18 cellular contexts compared by ENCODE assay signal in the genomic region with DNA sequence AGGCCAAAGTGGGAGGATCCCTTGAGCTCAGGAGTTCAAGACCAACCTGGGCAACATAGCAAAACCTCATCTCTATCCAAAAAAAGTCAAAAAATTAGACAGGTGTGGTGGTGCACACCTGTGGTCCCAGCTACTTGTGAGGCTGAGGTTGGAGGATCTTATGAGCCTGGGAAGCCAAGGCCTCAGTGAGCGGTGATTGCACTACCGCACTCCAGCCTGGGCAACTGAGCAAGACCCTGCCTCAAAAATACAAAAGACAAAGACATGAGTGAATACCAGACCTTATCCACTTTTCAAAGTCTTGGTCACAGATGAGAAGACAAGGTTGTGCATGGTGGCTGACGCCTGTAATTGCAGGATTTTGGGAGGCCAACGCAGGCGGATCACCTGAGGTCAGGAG. TPM values are rescaled to one million over a fixed set of nuclear protein-coding genes. Genes with fewer than 3 reads are reported as not detected.
A peak's percentile ranks its signal among the peaks of the same experiment; 100 is the strongest.
DNase-seq lines count a peak whose midpoint lies in the region; ATAC-seq and TF ChIP-seq lines count a peak whose summit lies in the region.
"Had no signal": no experiment of that assay in that cellular context is flagged by ENCODE, and none has a peak within 500 bp of the region (broad histone marks: within the 10 kb centered on the region; RNA-seq: fewer than 3 reads in every experiment).

No MANE protein-coding gene starts in this region.

- H3K27me3 ChIP-seq in heart left ventricle, result no peaks in the 10 kb centered on the region
- no peaks in the 10 kb centered on the region for H3K27me3 ChIP-seq in neural cell (ENCODE audit: insufficient read depth, low read depth, low read length)

- peaks cover 11% of the 10 kb centered on the region for H3K27me3 Mint-ChIP-seq in nephron progenitor cell (ENCODE audit: low read depth, poor library complexity)
- H3K27me3 Mint-ChIP-seq: CD4-positive, alpha-beta memory T cell had no signal

- no peak overlapping the region for H3K4me3 ChIP-seq in heart left ventricle
- peak overlapping the region; percentile 56 for H3K4me3 ChIP-seq in neural cell (ENCODE audit: low read length)
- H3K4me3 ChIP-seq: A549, GM12878, GM23248 had no signal

- peaks cover 21% of the 10 kb centered on the region for H3K4me1 Mint-ChIP-seq in nephron progenitor cell

- TF ChIP-seq CTCF in heart left ventricle (IDR thresholded peaks at IDR 0.05) (no peak), neural cell (IDR thresholded peaks at IDR 0.05; ENCODE audit: poor library complexity, severe bottlenecking) (no peak), nephron progenitor cell (IDR thresholded peaks at IDR 0.05) (no peak)

- peaks cover 0 to 8% (median 4%) of the 10 kb centered on the region in 12 donors for H3K4me1 ChIP-seq in heart left ventricle
- H3K4me1 ChIP-seq: A549 had no signal

- peak overlapping the region; percentile 66 for H3K9ac ChIP-seq in neural cell (ENCODE audit: low read length)
- H3K9ac ChIP-seq: GM23248 had no signal

- H3K27ac ChIP-seq in heart left ventricle, result no peak overlapping the region
- peak overlapping the region; percentile 91 for H3K27ac ChIP-seq in caudate nucleus (ENCODE audit: low read depth, low read length)
- H3K27ac ChIP-seq in neural cell (ENCODE audit: low read length), result peak overlapping the region; percentile 96
- H3K27ac ChIP-seq in temporal lobe (ENCODE audit: low read depth, low read length), result peak overlapping the region; percentile 96
- H3K27ac ChIP-seq: 22Rv1, A549, C4-2B, GM23248 had no signal

- H3K36me3 ChIP-seq in heart left ventricle (no peaks in the 10 kb centered on the region), neural cell (ENCODE audit: insufficient read depth, low read length) (no peaks in the 10 kb centered on the region)

- H4K20me1 ChIP-seq in neural cell (ENCODE audit: insufficient read depth), result no peaks in the 10 kb centered on the region

- TF ChIP-seq EP300 in neural cell (conservative IDR thresholded peaks at IDR 0.05; ENCODE audit: poor library complexity, severe bottlenecking), result no peak

- H3K4me3 Mint-ChIP-seq in nephron progenitor cell, result no peak overlapping the region
- H3K4me3 Mint-ChIP-seq: CD4-positive, alpha-beta memory T cell had no signal

- no peak overlapping the region for H3K4me2 ChIP-seq in neural cell (ENCODE audit: low read length)
- H3K4me2 ChIP-seq: A549 had no signal

- H3K27ac Mint-ChIP-seq in nephron progenitor cell, result no peak overlapping the region
- H3K27ac Mint-ChIP-seq: CD4-positive, alpha-beta memory T cell had no signal

- H3K79me2 ChIP-seq in neural cell (replicated peaks; ENCODE audit: insufficient read depth, low read length), result no peaks in the 10 kb centered on the region

- intact Hi-C loops in cardiac septum (cut with DNase I) (no loop called here), heart left ventricle (cut with DNase I) (loop anchor here in 3 of 10 donors (10.0 kb wide), 3 partner anchors 48 to 422 kb away; a partner anchor contains a TSS)

- H3F3A ChIP-seq in neural cell (ENCODE audit: insufficient read depth, low read length, poor library complexity, severe bottlenecking), result no peaks in the 10 kb centered on the region

- H3K9me2 ChIP-seq in neural cell (ENCODE audit: insufficient read depth, low read length), result no peaks in the 10 kb centered on the region

- H3K9me3 ChIP-seq in heart left ventricle (no peaks in the 10 kb centered on the region), neural cell (ENCODE audit: low read length) (no peaks in the 10 kb centered on the region)
- H3K9me3 ChIP-seq: A549 had no signal

- TF ChIP-seq POLR2A in heart left ventricle (IDR thresholded peaks at IDR 0.05), result no peak

- DNase-seq in cardiac septum (ENCODE audit: low spot score) (peak; percentile 14), heart left ventricle (no peak), caudate nucleus (lab: John Stamatoyannopoulos, UW) (no peak), nephron progenitor cell (no peak)
- DNase-seq: AML-193; CD4-positive, alpha-beta memory T cell; DMS79 treated with DMSO at 0.1 percent for 48 hours; GM23248; HCEC 1CT; IMR-90 had no signal

- no peaks in the 10 kb centered on the region for H3K36me3 Mint-ChIP-seq in nephron progenitor cell (ENCODE audit: low read depth)
- H3K36me3 Mint-ChIP-seq: CD4-positive, alpha-beta memory T cell had no signal

- H2AFZ ChIP-seq in neural cell (ENCODE audit: low read depth, low read length), result no peak overlapping the region
- H2AFZ ChIP-seq: GM23248 had no signal

- no peak for ATAC-seq in heart left ventricle
- ATAC-seq in GM21423 (IDR thresholded peaks at IDR 0.05; ENCODE audit: unreplicated experiment), result no peak
- no peak for ATAC-seq in GM21786 (IDR thresholded peaks at IDR 0.05; ENCODE audit: unreplicated experiment)
- ATAC-seq: A549, GM12878 had no signal

- no peak for TF ChIP-seq RAD21 in neural cell (conservative IDR thresholded peaks at IDR 0.05)

- H3K9me3 Mint-ChIP-seq in nephron progenitor cell, result no peaks in the 10 kb centered on the region
- H3K9me3 Mint-ChIP-seq: CD4-positive, alpha-beta memory T cell had no signal

- 93 to 97% (median 95%) methylated on average over 5 of the region's 5 CpGs for WGBS in heart left ventricle, 4 donors

TF ChIP-seq in neural cell, 6 proteins besides CTCF, POLR2A, EP300 and RAD21:
- TF ChIP-seq, protein P1, sequence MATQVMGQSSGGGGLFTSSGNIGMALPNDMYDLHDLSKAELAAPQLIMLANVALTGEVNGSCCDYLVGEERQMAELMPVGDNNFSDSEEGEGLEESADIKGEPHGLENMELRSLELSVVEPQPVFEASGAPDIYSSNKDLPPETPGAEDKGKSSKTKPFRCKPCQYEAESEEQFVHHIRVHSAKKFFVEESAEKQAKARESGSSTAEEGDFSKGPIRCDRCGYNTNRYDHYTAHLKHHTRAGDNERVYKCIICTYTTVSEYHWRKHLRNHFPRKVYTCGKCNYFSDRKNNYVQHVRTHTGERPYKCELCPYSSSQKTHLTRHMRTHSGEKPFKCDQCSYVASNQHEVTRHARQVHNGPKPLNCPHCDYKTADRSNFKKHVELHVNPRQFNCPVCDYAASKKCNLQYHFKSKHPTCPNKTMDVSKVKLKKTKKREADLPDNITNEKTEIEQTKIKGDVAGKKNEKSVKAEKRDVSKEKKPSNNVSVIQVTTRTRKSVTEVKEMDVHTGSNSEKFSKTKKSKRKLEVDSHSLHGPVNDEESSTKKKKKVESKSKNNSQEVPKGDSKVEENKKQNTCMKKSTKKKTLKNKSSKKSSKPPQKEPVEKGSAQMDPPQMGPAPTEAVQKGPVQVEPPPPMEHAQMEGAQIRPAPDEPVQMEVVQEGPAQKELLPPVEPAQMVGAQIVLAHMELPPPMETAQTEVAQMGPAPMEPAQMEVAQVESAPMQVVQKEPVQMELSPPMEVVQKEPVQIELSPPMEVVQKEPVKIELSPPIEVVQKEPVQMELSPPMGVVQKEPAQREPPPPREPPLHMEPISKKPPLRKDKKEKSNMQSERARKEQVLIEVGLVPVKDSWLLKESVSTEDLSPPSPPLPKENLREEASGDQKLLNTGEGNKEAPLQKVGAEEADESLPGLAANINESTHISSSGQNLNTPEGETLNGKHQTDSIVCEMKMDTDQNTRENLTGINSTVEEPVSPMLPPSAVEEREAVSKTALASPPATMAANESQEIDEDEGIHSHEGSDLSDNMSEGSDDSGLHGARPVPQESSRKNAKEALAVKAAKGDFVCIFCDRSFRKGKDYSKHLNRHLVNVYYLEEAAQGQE (IDR thresholded peaks at IDR 0.05; ENCODE audit: borderline replicate concordance), result no peak
- TF ChIP-seq MXI1 (conservative IDR thresholded peaks at IDR 0.05; ENCODE audit: poor library complexity, severe bottlenecking) (no peak), TAF1 (IDR thresholded peaks at IDR 0.05; ENCODE audit: low read depth) (no peak), POLR2AphosphoS5 (IDR thresholded peaks at IDR 0.05) (no peak), EZH2 (IDR thresholded peaks at IDR 0.05; ENCODE audit: borderline replicate concordance, insufficient read depth, low read length, poor library complexity, severe bottlenecking) (no peak), SMC3 (conservative IDR thresholded peaks at IDR 0.05; ENCODE audit: poor library complexity) (no peak)

RNA-seq across cellular contexts. Expression of a gene that starts 13.2 kb away (rescaled TPM):
- total RNA-seq in cardiac septum (25.6 TPM), heart left ventricle (10 to 100 TPM in 7 of 9 donors, 1 to 10 TPM in 2; 5.2 to 22.1 (median 16.0) TPM), temporal lobe (23.6 TPM)
- polyA plus RNA-seq in heart left ventricle (10 to 100 TPM; 12.8 to 21.4 TPM), neural cell (53.8 and 64.5 TPM in 2 replicates)
- polyA minus RNA-seq in neural cell, result 39.4 and 56.5 TPM in 2 replicates

RNA-seq across cellular contexts. Expression of a gene that starts 34.3 kb away (rescaled TPM):
- total RNA-seq in cardiac septum, result 55.4 TPM
- total RNA-seq in heart left ventricle, result 10 to 100 TPM; 38.3 to 56.0 (median 50.3) TPM
- 10 to 100 TPM in 1 of 2 donors, 1 to 10 TPM in 1; 9.3 to 15.0 TPM for polyA plus RNA-seq in heart left ventricle
- polyA plus RNA-seq in neural cell, result 13.7 and 16.2 TPM in 2 replicates
- 92.8 and 108 TPM in 2 replicates for polyA minus RNA-seq in neural cell
- total RNA-seq in temporal lobe, result 65.2 TPM

Comparison
In these comparisons a context has a peak if more than half of its experiments do, and no peak if none do; other contexts are left out.
1. H3K27ac ChIP-seq: peak in caudate nucleus (single experiment), neural cell (single experiment) and temporal lobe (single experiment); none in heart left ventricle (0 of 12).